12 cellular contexts compared by ENCODE assay signal in the genomic region with DNA sequence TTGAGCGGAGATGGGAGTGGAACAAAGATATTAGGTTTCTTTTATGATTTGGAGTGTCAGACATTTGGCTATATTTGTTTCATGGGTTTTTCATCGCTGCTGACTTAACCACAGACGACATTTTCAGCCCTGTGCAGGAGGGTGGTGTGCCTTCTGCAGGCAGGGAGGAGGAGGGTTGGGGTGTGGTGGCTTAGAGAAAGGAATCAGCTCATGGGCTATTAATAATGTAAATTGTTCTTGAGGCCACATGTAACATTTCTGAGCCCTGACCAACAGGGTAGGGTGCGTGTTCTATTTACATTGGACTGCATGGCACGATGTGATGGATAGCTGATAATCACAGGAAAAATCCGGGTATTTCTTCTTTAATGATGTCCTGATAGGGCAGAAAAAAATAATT.
"Had no signal": no experiment of that assay in that cellular context is flagged by ENCODE, and none has a peak within 500 bp of the region (broad histone marks: within the 10 kb centered on the region; RNA-seq: fewer than 3 reads in every experiment).

No MANE protein-coding gene starts in this region.

- H3K27me3 ChIP-seq: brain microvascular endothelial cell, stomach had no signal

- H3K27ac ChIP-seq: brain microvascular endothelial cell, coronary artery, stomach, WERI-Rb-1 had no signal

- H3K4me1 ChIP-seq: stomach had no signal

- DNase-seq: activated CD4-positive, alpha-beta T cell treated with anti-CD3 and anti-CD28 coated beads for 1 hour; activated CD4-positive, alpha-beta T cell treated with anti-CD3 and anti-CD28 coated beads, Interleukin-2, amount 50 U/mL, for 4 hours; amniotic stem cell; central memory CD4-positive, alpha-beta T cell; nucleus accumbens; right cardiac atrium; stimulated activated CD4-positive, alpha-beta T cell treated with anti-CD3 and anti-CD28 coated beads, Interleukin-4, amount 100 ng/mL, for 24 hours; stomach; trophoblast cell; WERI-Rb-1 had no signal

- H3K36me3 ChIP-seq: brain microvascular endothelial cell had no signal

- H3K9me3 ChIP-seq: stomach had no signal

- H3K4me3 ChIP-seq: coronary artery, stomach had no signal
